23 cellular contexts compared by ENCODE assay signal in genomic region chr14:98323850-98324249, GRCh38.
A peak's percentile ranks its signal among the peaks of the same experiment; 100 is the strongest.
DNase-seq lines count a peak whose midpoint lies in the region; FAIRE-seq and TF ChIP-seq lines count a peak whose summit lies in the region.
"Had no signal": no experiment of that assay in that cellular context is flagged by ENCODE, and none has a peak within 500 bp of the region (broad histone marks: within the 10 kb centered on the region; RNA-seq: fewer than 3 reads in every experiment).

No MANE protein-coding gene starts in this region.

- H3K27ac ChIP-seq in esophagus muscularis mucosa (replicated peaks in 1 of 4), result no peak overlapping the region
- H3K27ac ChIP-seq: A549, Peyer's patch, SJSA1 had no signal

- no peak for TF ChIP-seq EP300 in esophagus muscularis mucosa (IDR thresholded peaks at IDR 0.05)

- no peaks in the 10 kb centered on the region for H3K4me1 ChIP-seq in esophagus muscularis mucosa
- H3K4me1 ChIP-seq: A549, BE2C, Peyer's patch, SJSA1 had no signal

- DNase-seq in H4 (ENCODE audit: low spot score) (peak; percentile 31), astrocyte of the cerebellum (ENCODE audit: low read depth) (peak; percentile 81), kidney glomerular epithelial cell (lab: John Stamatoyannopoulos, UW) (peak; percentile 58), urothelium cell line (ENCODE audit: low spot score) (peak; percentile 4), ecto neural progenitor cell (ENCODE audit: low spot score) (no peak), esophagus muscularis mucosa (ENCODE audit: extremely low spot score) (no peak), lower leg skin (ENCODE audit: low spot score in 2 of 2) (no peak)
- DNase-seq: BE2C; CD4-positive, alpha-beta T cell; DMS153; HCEC 1CT; NCI-H1694; NCI-H2081; NCI-H2171 treated with DMSO at 0.1 percent for 48 hours; NCI-H524 treated with DMSO at 0.1 percent for 48 hours; NCI-H82; Peyer's patch had no signal

- no peak overlapping the region for H3K4me3 ChIP-seq in astrocyte of the cerebellum (ENCODE audit: low read depth, low read length)
- H3K4me3 ChIP-seq in esophagus muscularis mucosa, result no peak overlapping the region
- H3K4me3 ChIP-seq in lower leg skin (ENCODE audit: low read depth, poor library complexity, severe bottlenecking), result no peak overlapping the region
- H3K4me3 ChIP-seq: A549, GM23338, Peyer's patch, SJSA1 had no signal

- intact Hi-C loops in esophagus muscularis mucosa (cut with DNase I) (no loop called here), lower leg skin (cut with DNase I; ENCODE audit: low total_unique reads) (no loop called here)

- TF ChIP-seq POLR2A in esophagus muscularis mucosa (IDR thresholded peaks at IDR 0.05; ENCODE audit: low read depth) (no peak), lower leg skin (IDR thresholded peaks at IDR 0.05) (no peak)

- H3K36me3 ChIP-seq in esophagus muscularis mucosa, result no peaks in the 10 kb centered on the region
- H3K36me3 ChIP-seq: BE2C, Peyer's patch, SJSA1 had no signal

- 71% methylated on average over 2 of the region's 2 CpGs for WGBS in esophagus muscularis mucosa
- 79 to 90% methylated on average over 2 of the region's 2 CpGs for WGBS in lower leg skin, 2 donors

- H3K27me3 ChIP-seq in esophagus muscularis mucosa, result no peaks in the 10 kb centered on the region
- H3K27me3 ChIP-seq: BE2C, Peyer's patch, SJSA1 had no signal

- in situ Hi-C loops in astrocyte of the cerebellum (cut with HindIII; ENCODE audit: low sequenced_read_pairs), result no loop called here

- FAIRE-seq in urothelium cell line (lab: Jason Lieb, UNC), result no peak
- FAIRE-seq: A549, G401.6, GM12892, GM18507 had no signal

- H3K9me3 ChIP-seq in esophagus muscularis mucosa, result peaks cover 0 to 19% (median 5%) of the 10 kb centered on the region in 4 donors
- H3K9me3 ChIP-seq: BE2C had no signal

- no peak for TF ChIP-seq CTCF in astrocyte of the cerebellum (IDR thresholded peaks at IDR 0.05; ENCODE audit: low read depth, low read length, missing control alignments)
- no peak for TF ChIP-seq CTCF in esophagus muscularis mucosa (IDR thresholded peaks at IDR 0.05)
- TF ChIP-seq CTCF in lower leg skin (IDR thresholded peaks at IDR 0.05), result no peak

Comparison
In these comparisons a context has a peak if more than half of its experiments do, and no peak if none do; other contexts are left out.
1. DNase-seq: peak in H4 (single experiment), astrocyte of the cerebellum (single experiment), kidney glomerular epithelial cell (single experiment) and urothelium cell line (single experiment); none in ecto neural progenitor cell (single experiment), esophagus muscularis mucosa (single experiment) and lower leg skin (0 of 2).